In the genomic region with DNA sequence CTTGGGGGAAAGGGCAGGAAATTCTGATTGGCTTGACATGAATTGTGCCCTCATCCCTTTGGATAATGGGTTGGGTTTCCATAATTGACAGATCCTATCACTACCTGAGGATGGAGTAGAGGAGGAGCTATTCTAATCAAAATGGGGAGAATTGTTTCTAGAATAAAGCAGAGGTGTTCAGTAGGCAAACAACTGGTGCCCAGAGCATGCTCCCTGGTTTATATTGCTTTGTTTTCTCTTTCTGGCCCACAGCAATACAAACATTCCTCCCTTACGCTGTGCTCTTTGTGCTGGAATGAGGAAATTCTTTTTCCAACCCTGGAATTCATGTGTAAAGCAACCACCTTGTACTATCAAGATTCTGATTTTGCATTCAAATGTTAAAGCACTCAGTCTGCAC, we compare ENCODE assay signal across 23 cellular contexts.
A peak's percentile ranks its signal among the peaks of the same experiment; 100 is the strongest.
DNase-seq lines count a peak whose midpoint lies in the region; ATAC-seq and TF ChIP-seq lines count a peak whose summit lies in the region.
"Had no signal": no experiment of that assay in that cellular context is flagged by ENCODE, and none has a peak within 500 bp of the region (broad histone marks: within the 10 kb centered on the region; RNA-seq: fewer than 3 reads in every experiment).

No MANE protein-coding gene starts in this region.

- no peaks in the 10 kb centered on the region for H3K36me3 ChIP-seq in HAP-1 (replicated peaks)
- H3K36me3 ChIP-seq: transverse colon had no signal

- H3K4me1 Mint-ChIP-seq in progenitor cell of endocrine pancreas (ENCODE audit: low read depth) (peaks cover 3% of the 10 kb centered on the region), endothelial cell (ENCODE audit: unreplicated experiment) (peaks cover 4% of the 10 kb centered on the region)
- H3K4me1 Mint-ChIP-seq: activated CD4-positive, alpha-beta T cell treated with anti-CD3 and anti-CD28 coated beads, Interleukin-2, amount 10 ng/mL, durations not matched to agents 7 days and 5 days; stimulated activated naive CD8-positive, alpha-beta T cell treated with anti-CD3 and anti-CD28 coated beads, Interleukin-15, amount 100 ng/mL, for 72 hours had no signal

- H3K4me1 ChIP-seq in HAP-1: peaks cover 13% of the 10 kb centered on the region
- H3K4me1 ChIP-seq: transverse colon had no signal

- H3K27me3 Mint-ChIP-seq in progenitor cell of endocrine pancreas (no peaks in the 10 kb centered on the region), endothelial cell (ENCODE audit: unreplicated experiment) (no peaks in the 10 kb centered on the region)
- H3K27me3 Mint-ChIP-seq: activated CD4-positive, alpha-beta T cell treated with anti-CD3 and anti-CD28 coated beads, Interleukin-2, amount 10 ng/mL, durations not matched to agents 7 days and 5 days; stimulated activated naive CD8-positive, alpha-beta T cell treated with anti-CD3 and anti-CD28 coated beads, Interleukin-15, amount 100 ng/mL, for 72 hours had no signal

- H3K36me3 Mint-ChIP-seq in progenitor cell of endocrine pancreas (ENCODE audit: insufficient read depth) (no peaks in the 10 kb centered on the region), endothelial cell (ENCODE audit: low read depth, unreplicated experiment) (no peaks in the 10 kb centered on the region)
- H3K36me3 Mint-ChIP-seq: CD8-positive, alpha-beta T cell had no signal

- H3K27me3 ChIP-seq in HAP-1 (ENCODE audit: low read depth): no peaks in the 10 kb centered on the region; the same call in 1 of the 2 replicates
- H3K27me3 ChIP-seq: transverse colon had no signal

- TF ChIP-seq CTCF in progenitor cell of endocrine pancreas (IDR thresholded peaks at IDR 0.05; ENCODE audit: unreplicated experiment): no peak
- no peak for TF ChIP-seq CTCF in endothelial cell (IDR thresholded peaks at IDR 0.05; ENCODE audit: unreplicated experiment)

- in situ Hi-C loops in HAP-1 (cut with MboI; ENCODE audit: low sequenced_read_pairs): no loop called here

- H3K9me3 Mint-ChIP-seq in progenitor cell of endocrine pancreas (ENCODE audit: low read depth) (no peaks in the 10 kb centered on the region), endothelial cell (ENCODE audit: unreplicated experiment) (no peaks in the 10 kb centered on the region)
- H3K9me3 Mint-ChIP-seq: activated CD4-positive, alpha-beta T cell treated with anti-CD3 and anti-CD28 coated beads, Interleukin-2, amount 10 ng/mL, durations not matched to agents 7 days and 5 days; CD8-positive, alpha-beta T cell; T-helper 1 cell treated with Interleukin-12 subunit alpha and Interleukin-12 subunit beta and Interleukin-4 antibody, amounts not matched to agents 30 μg/mL and 1 μg/mL, for 36 hours had no signal

- no peak for ATAC-seq in HG02970 (IDR thresholded peaks at IDR 0.05; ENCODE audit: low FRiP score, unreplicated experiment)
- ATAC-seq: CD8-positive, alpha-beta T cell; HepG2; left cardiac atrium; PC-3; stimulated activated naive CD8-positive, alpha-beta T cell treated with anti-CD3 and anti-CD28 coated beads, Interleukin-15, amount 100 ng/mL, for 72 hours had no signal

- H3K4me3 Mint-ChIP-seq in progenitor cell of endocrine pancreas (ENCODE audit: low read depth) (no peak overlapping the region), endothelial cell (ENCODE audit: unreplicated experiment) (no peak overlapping the region)
- H3K4me3 Mint-ChIP-seq: activated CD4-positive, alpha-beta T cell treated with anti-CD3 and anti-CD28 coated beads, Interleukin-2, amount 10 ng/mL, durations not matched to agents 7 days and 5 days; CD8-positive, alpha-beta T cell; stimulated activated naive CD8-positive, alpha-beta T cell treated with anti-CD3 and anti-CD28 coated beads, Interleukin-15, amount 100 ng/mL, for 72 hours; T-helper 1 cell treated with Interleukin-12 subunit alpha and Interleukin-12 subunit beta and Interleukin-4 antibody, amounts not matched to agents 30 μg/mL and 1 μg/mL, for 36 hours had no signal

- H3K9me3 ChIP-seq in HAP-1: no peaks in the 10 kb centered on the region
- H3K9me3 ChIP-seq: transverse colon had no signal

- peak; percentile 38 to 81 for DNase-seq in HAP-1 (ENCODE audit: low spot score in 2 of 2)
- DNase-seq in astrocyte of the hippocampus (ENCODE audit: low read depth, low spot score): peak; percentile 80
- DNase-seq in kidney glomerular epithelial cell (lab: John Stamatoyannopoulos, UW): peak; percentile 29
- DNase-seq in progenitor cell of endocrine pancreas (ENCODE audit: low spot score, unreplicated experiment): no peak
- no peak for DNase-seq in endothelial cell (ENCODE audit: low spot score)
- DNase-seq in AG20443 (ENCODE audit: low spot score): no peak
- no peak for DNase-seq in activated effector memory CD4-positive, alpha-beta T cell treated with anti-CD3 and anti-CD28 coated beads, Interleukin-2, amount 50 U/mL, for 16 hours
- DNase-seq: activated CD4-positive, alpha-beta T cell treated with anti-CD3 and anti-CD28 coated beads, Interleukin-2, amount 10 ng/mL, durations not matched to agents 7 days and 5 days; activated CD8-positive, alpha-beta memory T cell treated with anti-CD3 and anti-CD28 coated beads, Interleukin-2, amount 50 U/mL, for 4 hours; CD8-positive, alpha-beta T cell; central memory CD4-positive, alpha-beta T cell; DND-41; foreskin melanocyte; left cardiac atrium; NCI-H1105 treated with DMSO at 0.1 percent for 48 hours; PC-3; SIG-M5; stimulated activated CD4-positive, alpha-beta T cell treated with anti-CD3 and anti-CD28 coated beads, Interleukin-4, amount 100 ng/mL, for 4 hours; stimulated activated naive CD8-positive, alpha-beta T cell treated with anti-CD3 and anti-CD28 coated beads, Interleukin-15, amount 100 ng/mL, for 72 hours; transverse colon had no signal

- H3K4me3 ChIP-seq in HAP-1: no peak overlapping the region
- H3K4me3 ChIP-seq: transverse colon had no signal

- peak overlapping the region; percentile 24 for H3K27ac Mint-ChIP-seq in progenitor cell of endocrine pancreas
- no peak overlapping the region for H3K27ac Mint-ChIP-seq in endothelial cell (ENCODE audit: unreplicated experiment)
- H3K27ac Mint-ChIP-seq: activated CD4-positive, alpha-beta T cell treated with anti-CD3 and anti-CD28 coated beads, Interleukin-2, amount 10 ng/mL, durations not matched to agents 7 days and 5 days; CD8-positive, alpha-beta T cell; stimulated activated naive CD8-positive, alpha-beta T cell treated with anti-CD3 and anti-CD28 coated beads, Interleukin-15, amount 100 ng/mL, for 72 hours; T-helper 1 cell treated with Interleukin-12 subunit alpha and Interleukin-12 subunit beta and Interleukin-4 antibody, amounts not matched to agents 30 μg/mL and 1 μg/mL, for 36 hours had no signal

Comparison
In these comparisons a context has a peak if more than half of its experiments do, and no peak if none do; other contexts are left out.
1. DNase-seq: peak in HAP-1 (2 of 2), astrocyte of the hippocampus (single experiment) and kidney glomerular epithelial cell (single experiment); none in progenitor cell of endocrine pancreas (single experiment), endothelial cell (single experiment), AG20443 (single experiment) and activated effector memory CD4-positive, alpha-beta T cell treated with anti-CD3 and anti-CD28 coated beads, Interleukin-2, amount 50 U/mL, for 16 hours (single experiment).